Comparison of ENCODE assay signal across 2 cellular contexts in the genomic region with DNA sequence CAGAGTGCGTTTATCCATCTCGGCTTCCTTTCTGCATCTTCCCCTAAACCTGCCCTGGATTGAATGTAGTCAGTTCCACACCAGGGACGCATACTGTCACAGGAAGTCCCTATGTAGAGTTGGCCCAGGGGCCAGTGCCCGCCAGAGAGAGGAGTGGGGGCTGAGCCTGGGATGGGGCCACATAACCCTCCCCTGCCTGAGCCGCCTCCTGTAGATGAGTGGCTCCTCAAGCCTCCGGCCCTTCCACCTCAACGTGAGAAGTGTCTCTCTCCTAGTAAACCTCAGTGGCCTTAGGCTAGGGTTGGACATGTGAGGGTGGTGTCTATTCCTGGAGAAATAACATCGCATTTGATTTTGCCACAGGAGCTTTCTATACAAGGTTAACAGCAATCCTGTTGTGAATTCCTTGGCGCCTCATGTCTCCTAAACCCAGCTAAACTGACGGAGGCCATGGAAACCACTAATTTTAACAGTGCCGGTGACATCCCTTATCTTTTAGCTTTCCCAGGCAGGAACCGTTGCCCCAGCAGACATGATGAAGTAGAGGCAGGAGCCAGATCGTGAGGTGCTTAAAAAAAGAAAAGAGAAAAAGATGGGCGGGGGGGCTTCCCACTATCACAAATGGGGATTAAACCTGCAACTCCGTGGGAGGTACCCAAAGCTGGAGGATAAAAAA.
TF ChIP-seq lines count a peak whose summit lies in the region.

No MANE protein-coding gene starts in this region.

TF ChIP-seq in SK-N-SH, 30 proteins besides CTCF, POLR2A, EP300 and RAD21:
- TF ChIP-seq FOSL2 (IDR thresholded peaks at IDR 0.05; ENCODE audit: borderline replicate concordance, low read depth): no peak
- TF ChIP-seq SIN3A (IDR thresholded peaks at IDR 0.05; ENCODE audit: borderline replicate concordance, low read depth, low read length): no peak
- TF ChIP-seq, protein P1, sequence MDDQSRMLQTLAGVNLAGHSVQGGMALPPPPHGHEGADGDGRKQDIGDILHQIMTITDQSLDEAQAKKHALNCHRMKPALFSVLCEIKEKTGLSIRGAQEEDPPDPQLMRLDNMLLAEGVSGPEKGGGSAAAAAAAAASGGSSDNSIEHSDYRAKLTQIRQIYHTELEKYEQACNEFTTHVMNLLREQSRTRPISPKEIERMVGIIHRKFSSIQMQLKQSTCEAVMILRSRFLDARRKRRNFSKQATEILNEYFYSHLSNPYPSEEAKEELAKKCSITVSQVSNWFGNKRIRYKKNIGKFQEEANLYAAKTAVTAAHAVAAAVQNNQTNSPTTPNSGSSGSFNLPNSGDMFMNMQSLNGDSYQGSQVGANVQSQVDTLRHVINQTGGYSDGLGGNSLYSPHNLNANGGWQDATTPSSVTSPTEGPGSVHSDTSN (IDR thresholded peaks at IDR 0.05): no peak
- no peak for TF ChIP-seq TEAD4 (IDR thresholded peaks at IDR 0.05; ENCODE audit: borderline replicate concordance, insufficient read depth)
- no peak for TF ChIP-seq ELF1 (IDR thresholded peaks at IDR 0.05)
- TF ChIP-seq NRF1 (IDR thresholded peaks at IDR 0.05; ENCODE audit: low read depth, low read length): no peak
- no peak for TF ChIP-seq POLR2AphosphoS5 (IDR thresholded peaks at IDR 0.05; ENCODE audit: low read depth, low read length)
- TF ChIP-seq, protein P2, sequence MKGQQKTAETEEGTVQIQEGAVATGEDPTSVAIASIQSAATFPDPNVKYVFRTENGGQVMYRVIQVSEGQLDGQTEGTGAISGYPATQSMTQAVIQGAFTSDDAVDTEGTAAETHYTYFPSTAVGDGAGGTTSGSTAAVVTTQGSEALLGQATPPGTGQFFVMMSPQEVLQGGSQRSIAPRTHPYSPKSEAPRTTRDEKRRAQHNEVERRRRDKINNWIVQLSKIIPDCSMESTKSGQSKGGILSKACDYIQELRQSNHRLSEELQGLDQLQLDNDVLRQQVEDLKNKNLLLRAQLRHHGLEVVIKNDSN (IDR thresholded peaks at IDR 0.05; ENCODE audit: borderline replicate concordance, low read depth): no peak
- TF ChIP-seq NFIC (IDR thresholded peaks at IDR 0.05; ENCODE audit: borderline replicate concordance): no peak
- TF ChIP-seq GABPA (IDR thresholded peaks at IDR 0.05; ENCODE audit: low read depth): no peak
- no peak for TF ChIP-seq MEF2A (IDR thresholded peaks at IDR 0.05; ENCODE audit: borderline replicate concordance, low read depth)

TF ChIP-seq in SK-N-SH treated with all-trans-retinoic acid at 6 μM for 48 hours, 23 proteins besides CTCF, POLR2A, EP300 and RAD21:
- TF ChIP-seq ESRRG (CRISPR knock-in tag; IDR thresholded peaks at IDR 0.05) (no peak), ZNF70 (CRISPR knock-in tag; IDR thresholded peaks at IDR 0.05) (no peak), SNAI2 (CRISPR knock-in tag; IDR thresholded peaks at IDR 0.05) (no peak), ARNTL (CRISPR knock-in tag; IDR thresholded peaks at IDR 0.05; ENCODE audit: borderline replicate concordance, low read depth) (no peak), ZNF8 (CRISPR knock-in tag; IDR thresholded peaks at IDR 0.05) (no peak), PPARA (CRISPR knock-in tag; IDR thresholded peaks at IDR 0.05; ENCODE audit: borderline replicate concordance) (no peak), ZFP30 (CRISPR knock-in tag; IDR thresholded peaks at IDR 0.05) (no peak), RARB (CRISPR knock-in tag; IDR thresholded peaks at IDR 0.05) (no peak), TCF4 (CRISPR knock-in tag; IDR thresholded peaks at IDR 0.05; ENCODE audit: borderline replicate concordance) (no peak), GLIS3 (CRISPR knock-in tag; IDR thresholded peaks at IDR 0.05) (no peak)
- TF ChIP-seq, protein P3, sequence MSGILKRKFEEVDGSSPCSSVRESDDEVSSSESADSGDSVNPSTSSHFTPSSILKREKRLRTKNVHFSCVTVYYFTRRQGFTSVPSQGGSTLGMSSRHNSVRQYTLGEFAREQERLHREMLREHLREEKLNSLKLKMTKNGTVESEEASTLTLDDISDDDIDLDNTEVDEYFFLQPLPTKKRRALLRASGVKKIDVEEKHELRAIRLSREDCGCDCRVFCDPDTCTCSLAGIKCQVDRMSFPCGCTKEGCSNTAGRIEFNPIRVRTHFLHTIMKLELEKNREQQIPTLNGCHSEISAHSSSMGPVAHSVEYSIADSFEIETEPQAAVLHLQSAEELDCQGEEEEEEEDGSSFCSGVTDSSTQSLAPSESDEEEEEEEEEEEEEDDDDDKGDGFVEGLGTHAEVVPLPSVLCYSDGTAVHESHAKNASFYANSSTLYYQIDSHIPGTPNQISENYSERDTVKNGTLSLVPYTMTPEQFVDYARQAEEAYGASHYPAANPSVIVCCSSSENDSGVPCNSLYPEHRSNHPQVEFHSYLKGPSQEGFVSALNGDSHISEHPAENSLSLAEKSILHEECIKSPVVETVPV (CRISPR knock-in tag; IDR thresholded peaks at IDR 0.05): no peak
- TF ChIP-seq, protein P4, sequence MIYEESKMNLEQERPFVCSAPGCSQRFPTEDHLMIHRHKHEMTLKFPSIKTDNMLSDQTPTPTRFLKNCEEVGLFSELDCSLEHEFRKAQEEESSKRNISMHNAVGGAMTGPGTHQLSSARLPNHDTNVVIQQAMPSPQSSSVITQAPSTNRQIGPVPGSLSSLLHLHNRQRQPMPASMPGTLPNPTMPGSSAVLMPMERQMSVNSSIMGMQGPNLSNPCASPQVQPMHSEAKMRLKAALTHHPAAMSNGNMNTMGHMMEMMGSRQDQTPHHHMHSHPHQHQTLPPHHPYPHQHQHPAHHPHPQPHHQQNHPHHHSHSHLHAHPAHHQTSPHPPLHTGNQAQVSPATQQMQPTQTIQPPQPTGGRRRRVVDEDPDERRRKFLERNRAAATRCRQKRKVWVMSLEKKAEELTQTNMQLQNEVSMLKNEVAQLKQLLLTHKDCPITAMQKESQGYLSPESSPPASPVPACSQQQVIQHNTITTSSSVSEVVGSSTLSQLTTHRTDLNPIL (CRISPR knock-in tag; IDR thresholded peaks at IDR 0.05; ENCODE audit: low read depth): no peak
- TF ChIP-seq, protein P5, sequence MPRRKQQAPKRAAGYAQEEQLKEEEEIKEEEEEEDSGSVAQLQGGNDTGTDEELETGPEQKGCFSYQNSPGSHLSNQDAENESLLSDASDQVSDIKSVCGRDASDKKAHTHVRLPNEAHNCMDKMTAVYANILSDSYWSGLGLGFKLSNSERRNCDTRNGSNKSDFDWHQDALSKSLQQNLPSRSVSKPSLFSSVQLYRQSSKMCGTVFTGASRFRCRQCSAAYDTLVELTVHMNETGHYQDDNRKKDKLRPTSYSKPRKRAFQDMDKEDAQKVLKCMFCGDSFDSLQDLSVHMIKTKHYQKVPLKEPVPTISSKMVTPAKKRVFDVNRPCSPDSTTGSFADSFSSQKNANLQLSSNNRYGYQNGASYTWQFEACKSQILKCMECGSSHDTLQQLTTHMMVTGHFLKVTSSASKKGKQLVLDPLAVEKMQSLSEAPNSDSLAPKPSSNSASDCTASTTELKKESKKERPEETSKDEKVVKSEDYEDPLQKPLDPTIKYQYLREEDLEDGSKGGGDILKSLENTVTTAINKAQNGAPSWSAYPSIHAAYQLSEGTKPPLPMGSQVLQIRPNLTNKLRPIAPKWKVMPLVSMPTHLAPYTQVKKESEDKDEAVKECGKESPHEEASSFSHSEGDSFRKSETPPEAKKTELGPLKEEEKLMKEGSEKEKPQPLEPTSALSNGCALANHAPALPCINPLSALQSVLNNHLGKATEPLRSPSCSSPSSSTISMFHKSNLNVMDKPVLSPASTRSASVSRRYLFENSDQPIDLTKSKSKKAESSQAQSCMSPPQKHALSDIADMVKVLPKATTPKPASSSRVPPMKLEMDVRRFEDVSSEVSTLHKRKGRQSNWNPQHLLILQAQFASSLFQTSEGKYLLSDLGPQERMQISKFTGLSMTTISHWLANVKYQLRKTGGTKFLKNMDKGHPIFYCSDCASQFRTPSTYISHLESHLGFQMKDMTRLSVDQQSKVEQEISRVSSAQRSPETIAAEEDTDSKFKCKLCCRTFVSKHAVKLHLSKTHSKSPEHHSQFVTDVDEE (CRISPR knock-in tag; IDR thresholded peaks at IDR 0.05): no peak
- TF ChIP-seq, protein P6, sequence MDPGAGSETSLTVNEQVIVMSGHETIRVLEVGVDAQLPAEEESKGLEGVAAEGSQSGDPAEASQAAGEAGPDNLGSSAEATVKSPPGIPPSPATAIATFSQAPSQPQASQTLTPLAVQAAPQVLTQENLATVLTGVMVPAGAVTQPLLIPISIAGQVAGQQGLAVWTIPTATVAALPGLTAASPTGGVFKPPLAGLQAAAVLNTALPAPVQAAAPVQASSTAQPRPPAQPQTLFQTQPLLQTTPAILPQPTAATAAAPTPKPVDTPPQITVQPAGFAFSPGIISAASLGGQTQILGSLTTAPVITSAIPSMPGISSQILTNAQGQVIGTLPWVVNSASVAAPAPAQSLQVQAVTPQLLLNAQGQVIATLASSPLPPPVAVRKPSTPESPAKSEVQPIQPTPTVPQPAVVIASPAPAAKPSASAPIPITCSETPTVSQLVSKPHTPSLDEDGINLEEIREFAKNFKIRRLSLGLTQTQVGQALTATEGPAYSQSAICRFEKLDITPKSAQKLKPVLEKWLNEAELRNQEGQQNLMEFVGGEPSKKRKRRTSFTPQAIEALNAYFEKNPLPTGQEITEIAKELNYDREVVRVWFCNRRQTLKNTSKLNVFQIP (CRISPR knock-in tag; IDR thresholded peaks at IDR 0.05; ENCODE audit: borderline replicate concordance, low read depth): no peak
- TF ChIP-seq, protein P7, sequence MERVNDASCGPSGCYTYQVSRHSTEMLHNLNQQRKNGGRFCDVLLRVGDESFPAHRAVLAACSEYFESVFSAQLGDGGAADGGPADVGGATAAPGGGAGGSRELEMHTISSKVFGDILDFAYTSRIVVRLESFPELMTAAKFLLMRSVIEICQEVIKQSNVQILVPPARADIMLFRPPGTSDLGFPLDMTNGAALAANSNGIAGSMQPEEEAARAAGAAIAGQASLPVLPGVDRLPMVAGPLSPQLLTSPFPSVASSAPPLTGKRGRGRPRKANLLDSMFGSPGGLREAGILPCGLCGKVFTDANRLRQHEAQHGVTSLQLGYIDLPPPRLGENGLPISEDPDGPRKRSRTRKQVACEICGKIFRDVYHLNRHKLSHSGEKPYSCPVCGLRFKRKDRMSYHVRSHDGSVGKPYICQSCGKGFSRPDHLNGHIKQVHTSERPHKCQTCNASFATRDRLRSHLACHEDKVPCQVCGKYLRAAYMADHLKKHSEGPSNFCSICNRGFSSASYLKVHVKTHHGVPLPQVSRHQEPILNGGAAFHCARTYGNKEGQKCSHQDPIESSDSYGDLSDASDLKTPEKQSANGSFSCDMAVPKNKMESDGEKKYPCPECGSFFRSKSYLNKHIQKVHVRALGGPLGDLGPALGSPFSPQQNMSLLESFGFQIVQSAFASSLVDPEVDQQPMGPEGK (CRISPR knock-in tag; IDR thresholded peaks at IDR 0.05; ENCODE audit: borderline replicate concordance): no peak
